14 cellular contexts compared by ENCODE assay signal in genomic region chr20:555933-556332, GRCh38. TPM values are rescaled to one million over a fixed set of nuclear protein-coding genes. Genes with fewer than 3 reads are reported as not detected.
A peak's percentile ranks its signal among the peaks of the same experiment; 100 is the strongest.
DNase-seq lines count a peak whose midpoint lies in the region; ATAC-seq, FAIRE-seq and TF ChIP-seq lines count a peak whose summit lies in the region.
"Had no signal": no experiment of that assay in that cellular context is flagged by ENCODE, and none has a peak within 500 bp of the region (broad histone marks: within the 10 kb centered on the region; RNA-seq: fewer than 3 reads in every experiment).

No MANE protein-coding gene starts in this region.

- H3K4me3 ChIP-seq in HepG2 (replicated peaks in 1 of 3; ENCODE audit: insufficient read depth in 1 of 3, low read depth in 2 of 3, low read length in 3 of 3) = no peak overlapping the region
- H3K4me3 ChIP-seq in uterus = no peak overlapping the region
- H3K4me3 ChIP-seq: lower lobe of right lung, Peyer's patch had no signal

- H3K4me2 ChIP-seq in HepG2 (ENCODE audit: low read depth, low read length) = peak overlapping the region; percentile 45

- peaks cover 14% of the 10 kb centered on the region for H3K4me1 ChIP-seq in HepG2 (ENCODE audit: insufficient read depth, low read length)
- H3K4me1 ChIP-seq in uterus = no peaks in the 10 kb centered on the region
- H3K4me1 ChIP-seq: lower lobe of right lung had no signal

- no peaks in the 10 kb centered on the region for H3K79me2 ChIP-seq in HepG2 (ENCODE audit: insufficient read depth, low read length)

- 0 out of 2 replicates have a peak, but pooled peaks have one; percentile 16 for TF ChIP-seq CTCF in HepG2 (CRISPR knock-in tag; IDR thresholded peaks at IDR 0.05)
- TF ChIP-seq CTCF in uterus (IDR thresholded peaks at IDR 0.05) = no peak

- no TSS peak for BruUV-seq in HepG2 (replicated peaks; lab: Mats Ljungman, UMichigan)

- in situ Hi-C loops in HepG2 (cut with HindIII; ENCODE audit: extremely low pct_ligation_motif_present, low pct_unique_long_range_greater_than_20kb) = no loop called here

- no peak overlapping the region for H2AFZ ChIP-seq in HepG2 (ENCODE audit: low read length)

- H3K27ac ChIP-seq in HepG2 (ENCODE audit: extremely low read length, insufficient read depth, low read length) (no peak overlapping the region), uterus (no peak overlapping the region)
- H3K27ac ChIP-seq: lower lobe of right lung, Peyer's patch had no signal

- H3K9me3 ChIP-seq in HepG2 (ENCODE audit: low read length) (no peaks in the 10 kb centered on the region), uterus (no peaks in the 10 kb centered on the region)
- H3K9me3 ChIP-seq: lower lobe of right lung, Peyer's patch had no signal

- no peaks in the 10 kb centered on the region for H4K20me1 ChIP-seq in HepG2 (ENCODE audit: insufficient read depth, low read length)

- H3K27me3 ChIP-seq in HepG2 (ENCODE audit: control insufficient read depth in 1 of 2, insufficient read depth in 2 of 2, low read length in 2 of 2) = peaks cover 9 to 27% of the 10 kb centered on the region in 2 experiments; a peak in 3 of 5 replicates
- H3K27me3 ChIP-seq in uterus = no peaks in the 10 kb centered on the region
- H3K27me3 ChIP-seq: Peyer's patch had no signal

- no peak for TF ChIP-seq POLR2A in HepG2 (IDR thresholded peaks at IDR 0.05; ENCODE audit: insufficient read depth in 1 of 2, low read depth in 2 of 2, low read length in 2 of 2)
- TF ChIP-seq POLR2A in H54 (IDR thresholded peaks at IDR 0.05; ENCODE audit: low read depth, low read length) = no peak
- no peak for TF ChIP-seq POLR2A in uterus (IDR thresholded peaks at IDR 0.05)

- POLR2A ChIA-PET in HepG2 (lab: Yijun Ruan, JAX) = interaction anchor here (1.5 kb wide), 1 partner anchor 13 kb away, joined by 10 read pairs; the partner anchor contains the start of gene CSNK2A1

- H3K36me3 ChIP-seq in HepG2 (replicated peaks in 1 of 2; ENCODE audit: control insufficient read depth in 1 of 2, insufficient read depth in 2 of 2, low read length in 2 of 2) (no peaks in the 10 kb centered on the region), uterus (no peaks in the 10 kb centered on the region)
- H3K36me3 ChIP-seq: lower lobe of right lung, Peyer's patch had no signal

- DNase-seq in EL = peak; percentile 25
- peak; percentile 25 for DNase-seq in NCI-H1105 (lab: John Stamatoyannopoulos, UW)
- peak; percentile 62 for DNase-seq in amniotic epithelial cell (ENCODE audit: low read depth)
- peak; percentile 81 for DNase-seq in HepG2 (ENCODE audit: low spot score)
- no peak for DNase-seq in H54 (ENCODE audit: insufficient read length, low spot score)
- no peak for DNase-seq in NCI-H1694 (lab: John Stamatoyannopoulos, UW)
- DNase-seq in iPS-NIHi7 (ENCODE audit: extremely low spot score) = no peak
- no peak for DNase-seq in uterus
- DNase-seq: CD4-positive, CD25-positive, alpha-beta regulatory T cell; effector memory CD8-positive, alpha-beta T cell; lower lobe of right lung; NCI-H2081; Peyer's patch had no signal

- TF ChIP-seq EP300 in HepG2 (IDR thresholded peaks at IDR 0.05; ENCODE audit: low read depth in 2 of 2, low read length in 2 of 2) (peak in 1 of 2 experiments; percentile 27; a peak in 1 of 4 replicates), HepG2 (CRISPR knock-in tag; IDR thresholded peaks at IDR 0.05; ENCODE audit: borderline replicate concordance) (no peak)

- intact Hi-C loops in HepG2 (cut with micrococcal nuclease; ENCODE audit: unreplicated experiment) (no loop called here), uterus (cut with DNase I; ENCODE audit: low total_unique reads) (loop anchor here (5.0 kb wide), 1 partner anchor 91 kb away; no protein-coding TSS in a partner anchor)

- peak; percentile 73 for FAIRE-seq in HepG2 (lab: Jason Lieb, UNC)
- no peak for FAIRE-seq in H54 (lab: Jason Lieb, UNC)

- 2% methylated on average over 6 of the region's 6 CpGs for WGBS in HepG2 (ENCODE audit: low lambda C conversion rate)

- ATAC-seq in HepG2 = peak; percentile 81
- ATAC-seq: effector memory CD8-positive, alpha-beta T cell had no signal

- H3K9ac ChIP-seq in HepG2 (ENCODE audit: insufficient read depth, low read depth, low read length) = no peak overlapping the region

- CTCF ChIA-PET in HepG2 (lab: Yijun Ruan, JAX; ENCODE audit: low intra/inter-chr PET ratio, low total read pairs) = no interaction called here

- TF ChIP-seq RAD21 in HepG2 (CRISPR knock-in tag; IDR thresholded peaks at IDR 0.05) = no peak

TF ChIP-seq in HepG2, 621 proteins besides CTCF, POLR2A, EP300 and RAD21 (continues in another document):
- no peak for TF ChIP-seq JUNB (CRISPR knock-in tag; IDR thresholded peaks at IDR 0.05; ENCODE audit: borderline replicate concordance)
- TF ChIP-seq PHF21A (CRISPR knock-in tag; IDR thresholded peaks at IDR 0.05) = peak; percentile 62
- no peak for TF ChIP-seq REL (CRISPR knock-in tag; conservative IDR thresholded peaks at IDR 0.05)
- TF ChIP-seq ZNF75D (CRISPR knock-in tag; IDR thresholded peaks at IDR 0.05; ENCODE audit: borderline replicate concordance) = no peak
- no peak for TF ChIP-seq KMT2B (CRISPR knock-in tag; IDR thresholded peaks at IDR 0.05)
- TF ChIP-seq ZNF644 (CRISPR knock-in tag; IDR thresholded peaks at IDR 0.05; ENCODE audit: low read depth) = peak; percentile 49; the same call in 1 of the 2 replicates
- TF ChIP-seq NCOA2 (CRISPR knock-in tag; IDR thresholded peaks at IDR 0.05) = 0 out of 2 replicates have a peak, but pooled peaks have one; percentile 12
- no peak for TF ChIP-seq ATRX (CRISPR knock-in tag; IDR thresholded peaks at IDR 0.05; ENCODE audit: borderline replicate concordance)
- TF ChIP-seq PRMT3 (CRISPR knock-in tag; IDR thresholded peaks at IDR 0.05; ENCODE audit: borderline replicate concordance, low read depth) = no peak
- TF ChIP-seq ZSCAN20 (CRISPR knock-in tag; IDR thresholded peaks at IDR 0.05; ENCODE audit: borderline replicate concordance) = no peak
- no peak for TF ChIP-seq ZNF446 (CRISPR knock-in tag; IDR thresholded peaks at IDR 0.05)
- TF ChIP-seq PAWR (CRISPR knock-in tag; IDR thresholded peaks at IDR 0.05; ENCODE audit: borderline replicate concordance) = no peak
- TF ChIP-seq NR3C1 (CRISPR knock-in tag; IDR thresholded peaks at IDR 0.05) = no peak
- TF ChIP-seq ZNF431 (CRISPR knock-in tag; IDR thresholded peaks at IDR 0.05; ENCODE audit: borderline replicate concordance, low read depth) = no peak
- TF ChIP-seq ISL2 (CRISPR knock-in tag; IDR thresholded peaks at IDR 0.05) = no peak
- no peak for TF ChIP-seq POLR2AphosphoS2 (IDR thresholded peaks at IDR 0.05; ENCODE audit: low read depth, low read length)
- no peak for TF ChIP-seq CENPX (CRISPR knock-in tag; IDR thresholded peaks at IDR 0.05)

RNA-seq across cellular contexts. Expression of gene CSNK2A1, which starts 12.3 kb away (rescaled TPM):
- 231 and 288 TPM in 2 replicates for total RNA-seq in HepG2 (2016; rRNA removed; fragmentation: Illumina TruSeq; extraction: Trizol)
- 61.5 and 68.7 TPM in 2 replicates for total RNA-seq in HepG2 (2016; cell fraction: cytosol; rRNA removed; fragmentation: Illumina TruSeq; extraction: Trizol; ENCODE audit: low read depth)
- 223 and 276 TPM in 2 replicates for total RNA-seq in HepG2 (2016; cell fraction: insoluble cytoplasmic fraction; rRNA removed; fragmentation: Illumina TruSeq; extraction: Trizol)
- total RNA-seq in HepG2 (2016; cell fraction: membrane; rRNA removed; fragmentation: Illumina TruSeq; extraction: Trizol) = 134 and 154 TPM in 2 replicates
- 168 and 193 TPM in 2 replicates for total RNA-seq in HepG2 (2016; cell fraction: nucleus; rRNA removed; fragmentation: Illumina TruSeq; extraction: Trizol)
- polyA plus RNA-seq in HepG2 (2011; rRNA removed) = 131 and 153 TPM in 2 replicates
- polyA plus RNA-seq in HepG2 (2011; cell fraction: cytosol; rRNA removed) = 111 and 139 TPM in 2 replicates
- 88.9 and 104 TPM in 2 replicates for polyA plus RNA-seq in HepG2 (2011; cell fraction: nucleus; rRNA removed)
- 170 and 173 TPM in 2 replicates for polyA plus RNA-seq in HepG2 (2012)
- polyA plus RNA-seq in HepG2 (2016; cell fraction: cytosol; fragmentation: Illumina TruSeq; extraction: Trizol; ENCODE audit: low read depth) = 29.0 and 30.9 TPM in 2 replicates
- 222 and 255 TPM in 2 replicates for polyA plus RNA-seq in HepG2 (2016; cell fraction: insoluble cytoplasmic fraction; fragmentation: Illumina TruSeq; extraction: Trizol; ENCODE audit: low read depth)
- 56.7 and 58.4 TPM in 2 replicates for polyA plus RNA-seq in HepG2 (2016; cell fraction: membrane; fragmentation: Illumina TruSeq; extraction: Trizol; ENCODE audit: low read depth)
- 145 and 159 TPM in 2 replicates for polyA plus RNA-seq in HepG2 (2016; cell fraction: nucleus; fragmentation: Illumina TruSeq; extraction: Trizol; ENCODE audit: insufficient read depth, low read depth)
- 131 and 343 TPM in 2 replicates for polyA minus RNA-seq in HepG2 (2011; rRNA and poly(A)+ RNA removed; ENCODE audit: low replicate concordance)
- 168 and 178 TPM in 2 replicates for polyA minus RNA-seq in HepG2 (2011; cell fraction: cytosol; rRNA and poly(A)+ RNA removed)
- polyA minus RNA-seq in HepG2 (2011; cell fraction: nucleus; rRNA and poly(A)+ RNA removed) = 284 and 317 TPM in 2 replicates
- 100 to 1,000 TPM in 2 of 4 donors, 10 to 100 TPM in 2; 48.2 to 207 (median 85.8) TPM for total RNA-seq in uterus

RNA-seq across cellular contexts. Expression of gene TCF15, which starts 54.2 kb away (rescaled TPM):
- not detected in 2 replicates for total RNA-seq in HepG2 (2016; rRNA removed; fragmentation: Illumina TruSeq; extraction: Trizol)
- not detected in 2 replicates for total RNA-seq in HepG2 (2016; cell fraction: cytosol; rRNA removed; fragmentation: Illumina TruSeq; extraction: Trizol; ENCODE audit: low read depth)
- total RNA-seq in HepG2 (2016; cell fraction: insoluble cytoplasmic fraction; rRNA removed; fragmentation: Illumina TruSeq; extraction: Trizol) = not detected in 2 replicates
- total RNA-seq in HepG2 (2016; cell fraction: membrane; rRNA removed; fragmentation: Illumina TruSeq; extraction: Trizol) = not detected in 2 replicates
- total RNA-seq in HepG2 (2016; cell fraction: nucleus; rRNA removed; fragmentation: Illumina TruSeq; extraction: Trizol) = not detected in 2 replicates
- polyA plus RNA-seq in HepG2 (2011; rRNA removed) = not detected in 2 replicates
- not detected in 2 replicates for polyA plus RNA-seq in HepG2 (2011; cell fraction: cytosol; rRNA removed)
- polyA plus RNA-seq in HepG2 (2011; cell fraction: nucleus; rRNA removed) = not detected in 2 replicates
- not detected in 2 replicates for polyA plus RNA-seq in HepG2 (2012)
- polyA plus RNA-seq in HepG2 (2016; cell fraction: cytosol; fragmentation: Illumina TruSeq; extraction: Trizol; ENCODE audit: low read depth) = not detected in 2 replicates
- polyA plus RNA-seq in HepG2 (2016; cell fraction: insoluble cytoplasmic fraction; fragmentation: Illumina TruSeq; extraction: Trizol; ENCODE audit: low read depth) = not detected in 2 replicates
- polyA plus RNA-seq in HepG2 (2016; cell fraction: membrane; fragmentation: Illumina TruSeq; extraction: Trizol; ENCODE audit: low read depth) = not detected in 2 replicates
- not detected in 2 replicates for polyA plus RNA-seq in HepG2 (2016; cell fraction: nucleus; fragmentation: Illumina TruSeq; extraction: Trizol; ENCODE audit: insufficient read depth, low read depth)
- not detected in 2 replicates for polyA minus RNA-seq in HepG2 (2011; rRNA and poly(A)+ RNA removed; ENCODE audit: low replicate concordance)
- polyA minus RNA-seq in HepG2 (2011; cell fraction: cytosol; rRNA and poly(A)+ RNA removed) = not detected in 2 replicates
- not detected in 2 replicates for polyA minus RNA-seq in HepG2 (2011; cell fraction: nucleus; rRNA and poly(A)+ RNA removed)
- total RNA-seq in uterus = 1 to 10 TPM in 1 of 4 donors, under 1 TPM in 2, not detected in 1; 0.51 to 1.0 (median 0.97) TPM
- total RNA-seq: activated CD8-positive, alpha-beta memory T cell treated with anti-CD3 and anti-CD28 coated beads for 36 hours; CD4-positive, CD25-positive, alpha-beta regulatory T cell; Peyer's patch had no signal
- polyA plus RNA-seq: CD4-positive, CD25-positive, alpha-beta regulatory T cell had no signal

Comparison
In these comparisons a context has a peak if more than half of its experiments do, and no peak if none do; other contexts are left out.
1. DNase-seq: peak in EL (single experiment), NCI-H1105 (single experiment), amniotic epithelial cell (single experiment) and HepG2 (single experiment); none in H54 (single experiment), NCI-H1694 (single experiment), iPS-NIHi7 (single experiment) and uterus (0 of 2).